In genomic region chr1:227749916-227750710, GRCh38 we compare ENCODE assay signal across 21 cellular contexts. TPM values are rescaled to one million over a fixed set of nuclear protein-coding genes. Genes with fewer than 3 reads are reported as not detected.
DNase-seq lines count a peak whose midpoint lies in the region; ATAC-seq, FAIRE-seq and TF ChIP-seq lines count a peak whose summit lies in the region.
"Had no signal": no experiment of that assay in that cellular context is flagged by ENCODE, and none has a peak within 500 bp of the region (broad histone marks: within the 10 kb centered on the region; RNA-seq: fewer than 3 reads in every experiment).

No MANE protein-coding gene starts in this region.

- no peaks in the 10 kb centered on the region for H3K27me3 ChIP-seq in gastroesophageal sphincter
- H3K27me3 ChIP-seq in ovary: no peaks in the 10 kb centered on the region

- ATAC-seq in gastroesophageal sphincter: no peak

- intact Hi-C loops in ovary (cut with DNase I): no loop called here

- no peak overlapping the region for H3K4me3 Mint-ChIP-seq in activated naive CD4-positive, alpha-beta T cell treated with anti-CD3 and anti-CD28 coated beads, Interleukin-2, amount 10 ng/mL, durations not matched to agents 7 days and 5 days
- H3K4me3 Mint-ChIP-seq: activated naive CD8-positive, alpha-beta T cell treated with anti-CD3 and anti-CD28 coated beads for 36 hours; activated T-helper 1 cell treated with anti-CD3 and anti-CD28 coated beads, Interleukin-12 subunit alpha, Interleukin-12 subunit beta, Interleukin-2, Interleukin-4 antibody, amounts not matched to agents 30 ng/mL and 10 ng/mL and 1 ng/mL, durations not matched to agents 14 hours and 24 hours and 36 hours; endodermal cell had no signal

- peaks cover 24% of the 10 kb centered on the region for H3K36me3 Mint-ChIP-seq in activated naive CD4-positive, alpha-beta T cell treated with anti-CD3 and anti-CD28 coated beads, Interleukin-2, amount 10 ng/mL, durations not matched to agents 7 days and 5 days

- TF ChIP-seq EP300 in gastroesophageal sphincter (IDR thresholded peaks at IDR 0.05) (no peak), ovary (IDR thresholded peaks at IDR 0.05) (no peak)

- H3K4me3 ChIP-seq in gastroesophageal sphincter (no peak overlapping the region), ovary (no peak overlapping the region), coronary artery (no peak overlapping the region)
- H3K4me3 ChIP-seq: thoracic aorta had no signal

- H3K27ac ChIP-seq in gastroesophageal sphincter (peak overlapping the region; percentile 4 to 90 (median 82)), ovary (peak overlapping the region; percentile 82 to 93), coronary artery (no peak overlapping the region)
- H3K27ac ChIP-seq: thoracic aorta had no signal

- H3K9me3 ChIP-seq in gastroesophageal sphincter (no peaks in the 10 kb centered on the region), ovary (no peaks in the 10 kb centered on the region)
- H3K9me3 ChIP-seq: thoracic aorta had no signal

- no peaks in the 10 kb centered on the region for H3K27me3 Mint-ChIP-seq in activated naive CD4-positive, alpha-beta T cell treated with anti-CD3 and anti-CD28 coated beads, Interleukin-2, amount 10 ng/mL, durations not matched to agents 7 days and 5 days
- H3K27me3 Mint-ChIP-seq: activated naive CD8-positive, alpha-beta T cell treated with anti-CD3 and anti-CD28 coated beads for 36 hours had no signal

- H3K4me1 Mint-ChIP-seq in activated naive CD4-positive, alpha-beta T cell treated with anti-CD3 and anti-CD28 coated beads, Interleukin-2, amount 10 ng/mL, durations not matched to agents 7 days and 5 days: peaks cover 34% of the 10 kb centered on the region
- H3K4me1 Mint-ChIP-seq: endodermal cell had no signal

- peaks cover 0 to 38% of the 10 kb centered on the region in 2 donors for H3K36me3 ChIP-seq in gastroesophageal sphincter
- no peaks in the 10 kb centered on the region for H3K36me3 ChIP-seq in ovary

- FAIRE-seq in urothelium cell line (lab: Jason Lieb, UNC): no peak
- FAIRE-seq: colon, H54 had no signal

- 60 to 68% methylated on average over 3 to 5 of the region's 19 CpGs for WGBS in gastroesophageal sphincter (ENCODE audit: low coverage in 1 of 2), 2 donors
- WGBS in ovary, 3 donors: 69 to 76% (median 70%) methylated on average over 18 to 19 of the region's 19 CpGs

- TF ChIP-seq CTCF in gastroesophageal sphincter (IDR thresholded peaks at IDR 0.05) (no peak), ovary (IDR thresholded peaks at IDR 0.05) (no peak), coronary artery (IDR thresholded peaks at IDR 0.05) (no peak)

- no peaks in the 10 kb centered on the region for H3K9me3 Mint-ChIP-seq in activated naive CD4-positive, alpha-beta T cell treated with anti-CD3 and anti-CD28 coated beads, Interleukin-2, amount 10 ng/mL, durations not matched to agents 7 days and 5 days
- H3K9me3 Mint-ChIP-seq: activated naive CD8-positive, alpha-beta T cell treated with anti-CD3 and anti-CD28 coated beads for 36 hours; activated T-helper 1 cell treated with anti-CD3 and anti-CD28 coated beads, Interleukin-12 subunit alpha, Interleukin-12 subunit beta, Interleukin-2, Interleukin-4 antibody, amounts not matched to agents 30 ng/mL and 10 ng/mL and 1 ng/mL, durations not matched to agents 14 hours and 24 hours and 36 hours; endodermal cell had no signal

- CTCF ChIA-PET in activated naive CD4-positive, alpha-beta T cell treated with anti-CD3 and anti-CD28 coated beads, Interleukin-2, amount 10 ng/mL, durations not matched to agents 7 days and 5 days (lab: Charles Lee): interaction anchor here (0.6 kb wide), 1 partner anchor 345 kb away, joined by 3 read pairs; no protein-coding TSS in a partner anchor

- TF ChIP-seq POLR2A in gastroesophageal sphincter (IDR thresholded peaks at IDR 0.05) (no peak), ovary (IDR thresholded peaks at IDR 0.05) (no peak)

- H3K4me1 ChIP-seq in gastroesophageal sphincter (peaks cover 0 to 90% (median 38%) of the 10 kb centered on the region in 3 donors), ovary (ENCODE audit: insufficient read depth) (peaks cover 52% of the 10 kb centered on the region)

- H3K27ac Mint-ChIP-seq in activated naive CD4-positive, alpha-beta T cell treated with anti-CD3 and anti-CD28 coated beads, Interleukin-2, amount 10 ng/mL, durations not matched to agents 7 days and 5 days: peak overlapping the region; percentile 28
- H3K27ac Mint-ChIP-seq: activated naive CD8-positive, alpha-beta T cell treated with anti-CD3 and anti-CD28 coated beads for 36 hours; endodermal cell had no signal

- DNase-seq in activated naive CD4-positive, alpha-beta T cell treated with anti-CD3 and anti-CD28 coated beads, Interleukin-2, amount 10 ng/mL, durations not matched to agents 7 days and 5 days: no peak
- DNase-seq in activated naive CD4-positive, alpha-beta T cell treated with Interleukin-2 at 50 U/mL for 16 hours: no peak
- DNase-seq in ovary (peak in 3 of 5 donors; percentile 47 to 52 (median 49)), SKM-1 (lab: John Stamatoyannopoulos, UW; ENCODE audit: unreplicated experiment) (no peak), coronary artery (ENCODE audit: low spot score) (no peak), NCI-H748 (lab: John Stamatoyannopoulos, UW; ENCODE audit: unreplicated experiment) (no peak), urothelium cell line (ENCODE audit: low spot score) (no peak)
- DNase-seq: 8988T; activated CD4-positive, CD25-positive, alpha-beta regulatory T cell treated with anti-CD3 and anti-CD28 coated beads, Interleukin-2, amount 50 U/mL, for 72 hours; activated naive CD8-positive, alpha-beta T cell treated with anti-CD3 and anti-CD28 coated beads for 36 hours; AML-193; COR-L47; endodermal cell; NCI-H1092 treated with DMSO at 0.1 percent for 48 hours; NCI-H2081; occipital lobe had no signal

RNA-seq across cellular contexts. Expression of gene SNAP47, which starts 14.9 kb away (rescaled TPM):
- 10 to 100 TPM; 27.1 to 47.0 (median 35.6) TPM for total RNA-seq in gastroesophageal sphincter
- 100 to 1,000 TPM in 4 of 7 donors, 10 to 100 TPM in 3; 63.5 to 135 (median 106) TPM for total RNA-seq in ovary
- 10 to 100 TPM; 43.5 to 74.9 TPM for polyA plus RNA-seq in ovary

RNA-seq across cellular contexts. Expression of gene JMJD4, which starts 15.0 kb away (rescaled TPM):
- 10 to 100 TPM; 13.8 to 19.5 (median 17.0) TPM for total RNA-seq in gastroesophageal sphincter
- 10 to 100 TPM; 23.9 to 28.9 (median 26.4) TPM for total RNA-seq in ovary
- 10 to 100 TPM in 1 of 2 donors, 1 to 10 TPM in 1; 5.9 to 19.9 TPM for polyA plus RNA-seq in ovary

Comparison
In these comparisons a context has a peak if more than half of its experiments do, and no peak if none do; other contexts are left out.
1. DNase-seq: peak in ovary (3 of 5); none in activated naive CD4-positive, alpha-beta T cell treated with anti-CD3 and anti-CD28 coated beads, Interleukin-2, amount 10 ng/mL, durations not matched to agents 7 days and 5 days (single experiment), activated naive CD4-positive, alpha-beta T cell treated with Interleukin-2 at 50 U/mL for 16 hours (single experiment), SKM-1 (single experiment), coronary artery (single experiment), NCI-H748 (single experiment) and urothelium cell line (single experiment).
2. H3K27ac ChIP-seq: peak in gastroesophageal sphincter (4 of 4) and ovary (2 of 2); none in coronary artery (0 of 2).